ENCODE assay signal across 29 cellular contexts in genomic region chr9:19149230-19149629, GRCh38. TPM values are rescaled to one million over a fixed set of nuclear protein-coding genes. Genes with fewer than 3 reads are reported as not detected.
DNase-seq lines count a peak whose midpoint lies in the region; ATAC-seq, FAIRE-seq and TF ChIP-seq lines count a peak whose summit lies in the region.
"Had no signal": no experiment of that assay in that cellular context is flagged by ENCODE, and none has a peak within 500 bp of the region (broad histone marks: within the 10 kb centered on the region; RNA-seq: fewer than 3 reads in every experiment).

No MANE protein-coding gene starts in this region.

- no TSS peak for BruUV-seq in mammary epithelial cell (replicated peaks; lab: Mats Ljungman, UMichigan)
- no TSS peak for BruUV-seq in MCF 10A (replicated peaks; lab: Mats Ljungman, UMichigan)

- no peak for TF ChIP-seq EP300 in gastroesophageal sphincter (IDR thresholded peaks at IDR 0.05)

- CTCF ChIA-PET in mammary epithelial cell (lab: Charles Lee; ENCODE audit: low non-redundant PET) (no interaction called here), MCF 10A (lab: Yijun Ruan, JAX) (no interaction called here)

- no peaks in the 10 kb centered on the region for H3K36me3 ChIP-seq in mammary epithelial cell (ENCODE audit: insufficient read depth, low read length)
- no peaks in the 10 kb centered on the region for H3K36me3 ChIP-seq in astrocyte (ENCODE audit: insufficient read depth, low read length)
- H3K36me3 ChIP-seq in upper lobe of right lung = no peaks in the 10 kb centered on the region
- H3K36me3 ChIP-seq in prostate gland = no peaks in the 10 kb centered on the region
- H3K36me3 ChIP-seq in gastroesophageal sphincter = no peaks in the 10 kb centered on the region
- H3K36me3 ChIP-seq: adrenal gland, breast epithelium had no signal

- no peak for FAIRE-seq in astrocyte (lab: Jason Lieb, UNC)
- FAIRE-seq: colon, frontal cortex, HTR-8/SVneo had no signal

- DNase-seq in mammary epithelial cell (no peak), MCF 10A (ENCODE audit: unreplicated experiment) (no peak), astrocyte (ENCODE audit: low read depth) (peak; percentile 77), left lobe of liver (ENCODE audit: low spot score) (peak; percentile 76), upper lobe of right lung (no peak), prostate gland (ENCODE audit: low spot score) (no peak)
- DNase-seq: activated CD4-positive, alpha-beta T cell treated with anti-CD3 and anti-CD28 coated beads, Interleukin-2, amount 50 U/mL, for 1 hour; activated T-cell treated with anti-CD3 and anti-CD28 coated beads, Interleukin-2, amount 50 U/mL, for 4 hours; adrenal gland; effector CD8-positive, alpha-beta T cell; left colon; naive thymus-derived CD8-positive, alpha-beta T cell; NCI-H187; NCI-H2171 treated with DMSO at 0.1 percent for 48 hours; NCI-H524; retina; stimulated activated CD4-positive, alpha-beta T cell treated with anti-CD3 and anti-CD28 coated beads, Interleukin-12 subunit alpha, Interleukin-12 subunit beta, amount 100 ng/mL, for 4 hours; stimulated activated CD4-positive, alpha-beta T cell treated with anti-CD3 and anti-CD28 coated beads, Interleukin-4, amount 100 ng/mL, for 1 hour had no signal

- no peaks in the 10 kb centered on the region for H3K36me3 Mint-ChIP-seq in MCF 10A (ENCODE audit: insufficient read depth, unreplicated experiment)
- H3K36me3 Mint-ChIP-seq in astrocyte (ENCODE audit: low read depth, unreplicated experiment) = no peaks in the 10 kb centered on the region
- H3K36me3 Mint-ChIP-seq: naive thymus-derived CD8-positive, alpha-beta T cell; WTC11 had no signal

- H3K4me3 Mint-ChIP-seq in MCF 10A (ENCODE audit: unreplicated experiment) = no peak overlapping the region
- no peak overlapping the region for H3K4me3 Mint-ChIP-seq in astrocyte (ENCODE audit: unreplicated experiment)
- H3K4me3 Mint-ChIP-seq: activated T-cell treated with anti-CD3 and anti-CD28 coated beads, Interleukin-2, amount 50 U/mL, for 4 hours; naive thymus-derived CD8-positive, alpha-beta T cell; WTC11 had no signal

- H3K4me1 ChIP-seq in mammary epithelial cell (ENCODE audit: insufficient read depth, low read length) = peaks cover 3% of the 10 kb centered on the region
- H3K4me1 ChIP-seq in astrocyte (ENCODE audit: insufficient read depth, low read length) = peaks cover 3% of the 10 kb centered on the region
- H3K4me1 ChIP-seq in upper lobe of right lung = peaks cover 7% of the 10 kb centered on the region
- H3K4me1 ChIP-seq in prostate gland (replicated peaks) = no peaks in the 10 kb centered on the region
- no peaks in the 10 kb centered on the region for H3K4me1 ChIP-seq in gastroesophageal sphincter
- H3K4me1 ChIP-seq: breast epithelium had no signal

- no peaks in the 10 kb centered on the region for H3K4me1 Mint-ChIP-seq in MCF 10A (ENCODE audit: insufficient read depth, unreplicated experiment)
- no peaks in the 10 kb centered on the region for H3K4me1 Mint-ChIP-seq in astrocyte (ENCODE audit: low read depth, unreplicated experiment)
- H3K4me1 Mint-ChIP-seq: WTC11 had no signal

- H3K9ac ChIP-seq in mammary epithelial cell (ENCODE audit: insufficient read depth, low read length) (no peak overlapping the region), astrocyte (ENCODE audit: low read length) (no peak overlapping the region)
- H3K9ac ChIP-seq: KMS-11 had no signal

- H3K27ac Mint-ChIP-seq in MCF 10A (ENCODE audit: low read depth, unreplicated experiment) (no peak overlapping the region), astrocyte (ENCODE audit: unreplicated experiment) (no peak overlapping the region)
- H3K27ac Mint-ChIP-seq: WTC11 had no signal

- H3K27me3 ChIP-seq in mammary epithelial cell (ENCODE audit: insufficient read depth, low read length) (no peaks in the 10 kb centered on the region), astrocyte (ENCODE audit: insufficient read depth, low read length) (no peaks in the 10 kb centered on the region), upper lobe of right lung (no peaks in the 10 kb centered on the region), prostate gland (replicated peaks; ENCODE audit: insufficient read depth) (no peaks in the 10 kb centered on the region), gastroesophageal sphincter (no peaks in the 10 kb centered on the region)
- H3K27me3 ChIP-seq: adrenal gland, breast epithelium, hepatocyte had no signal

- H3K27ac ChIP-seq in mammary epithelial cell (ENCODE audit: insufficient read depth, low read depth, low read length) = no peak overlapping the region
- H3K27ac ChIP-seq in astrocyte (ENCODE audit: low read depth, low read length) = no peak overlapping the region
- H3K27ac ChIP-seq in upper lobe of right lung = no peak overlapping the region
- no peak overlapping the region for H3K27ac ChIP-seq in prostate gland
- no peak overlapping the region for H3K27ac ChIP-seq in gastroesophageal sphincter
- H3K27ac ChIP-seq: 22Rv1, adrenal gland, hepatocyte, KMS-11 had no signal

- in situ Hi-C loops in mammary epithelial cell (cut with MboI; ENCODE audit: low sequenced_read_pairs in 2 of 2) = no loop called here

- peak overlapping the region; percentile 53 for H2AFZ ChIP-seq in mammary epithelial cell (ENCODE audit: low read depth, low read length)
- peak overlapping the region; percentile 15 for H2AFZ ChIP-seq in astrocyte (ENCODE audit: low read depth, low read length)
- H2AFZ ChIP-seq: hepatocyte had no signal

- no peak overlapping the region for H3K4me2 ChIP-seq in mammary epithelial cell (ENCODE audit: insufficient read depth, low read depth, low read length)
- H3K4me2 ChIP-seq in astrocyte (ENCODE audit: low read length) = no peak overlapping the region
- H3K4me2 ChIP-seq: hepatocyte, KMS-11 had no signal

- POLR2A ChIA-PET in MCF 10A (lab: Yijun Ruan, JAX) = no interaction called here

- H3K9me3 ChIP-seq in mammary epithelial cell (replicated peaks; ENCODE audit: insufficient read depth, low read length) (no peaks in the 10 kb centered on the region), astrocyte (ENCODE audit: insufficient read depth, low read depth, low read length) (no peaks in the 10 kb centered on the region), upper lobe of right lung (no peaks in the 10 kb centered on the region), prostate gland (no peaks in the 10 kb centered on the region), gastroesophageal sphincter (no peaks in the 10 kb centered on the region)
- H3K9me3 ChIP-seq: adrenal gland, breast epithelium had no signal

- WGBS in mammary epithelial cell (ENCODE audit: low coverage, missing lambda C conversion rate) = 15% methylated on average over 3 of the region's 3 CpGs
- WGBS in prostate gland = 68% methylated on average over 3 of the region's 3 CpGs
- 56% methylated on average over 3 of the region's 3 CpGs for WGBS in gastroesophageal sphincter (ENCODE audit: low coverage in 1 of 2), 2 donors

- H3K9me3 Mint-ChIP-seq in MCF 10A (ENCODE audit: unreplicated experiment) (no peaks in the 10 kb centered on the region), astrocyte (ENCODE audit: unreplicated experiment) (no peaks in the 10 kb centered on the region)
- H3K9me3 Mint-ChIP-seq: activated T-cell treated with anti-CD3 and anti-CD28 coated beads, Interleukin-2, amount 50 U/mL, for 4 hours; naive thymus-derived CD8-positive, alpha-beta T cell; WTC11 had no signal

- no peaks in the 10 kb centered on the region for H3K79me2 ChIP-seq in mammary epithelial cell (ENCODE audit: insufficient read depth, low read length)
- H3K79me2 ChIP-seq in astrocyte (ENCODE audit: insufficient read depth, low read length) = no peaks in the 10 kb centered on the region
- H3K79me2 ChIP-seq: hepatocyte had no signal

- dilution Hi-C loops in mammary epithelial cell (cut with HindIII; ENCODE audit: low sequenced_read_pairs) = no loop called here

- TF ChIP-seq POLR2A in prostate gland (IDR thresholded peaks at IDR 0.05) (no peak), gastroesophageal sphincter (IDR thresholded peaks at IDR 0.05) (no peak)

- ATAC-seq in left lobe of liver (peak; percentile 46), upper lobe of right lung (peak; percentile 52), GM21786 (IDR thresholded peaks at IDR 0.05; ENCODE audit: unreplicated experiment) (no peak), gastroesophageal sphincter (no peak)
- ATAC-seq: activated T-cell treated with anti-CD3 and anti-CD28 coated beads, Interleukin-2, amount 50 U/mL, for 4 hours; left colon; naive thymus-derived CD8-positive, alpha-beta T cell; Panc1; WTC11 had no signal

- H3K4me3 ChIP-seq in mammary epithelial cell (replicated peaks in 1 of 3; ENCODE audit: insufficient read depth in 1 of 3, low read depth in 2 of 3, low read length in 3 of 3) = no peak overlapping the region
- no peak overlapping the region for H3K4me3 ChIP-seq in astrocyte (ENCODE audit: insufficient read depth, low read depth, low read length)
- H3K4me3 ChIP-seq in upper lobe of right lung = no peak overlapping the region
- H3K4me3 ChIP-seq in prostate gland = no peak overlapping the region
- H3K4me3 ChIP-seq in gastroesophageal sphincter = no peak overlapping the region
- H3K4me3 ChIP-seq: adrenal gland, breast epithelium, hepatocyte had no signal

- H4K20me1 ChIP-seq in mammary epithelial cell (ENCODE audit: insufficient read depth, low read length) = no peaks in the 10 kb centered on the region
- H4K20me1 ChIP-seq in astrocyte (ENCODE audit: insufficient read depth, low read length) = no peaks in the 10 kb centered on the region

- intact Hi-C loops in mammary epithelial cell (cut with micrococcal nuclease) = no loop called here
- intact Hi-C loops in MCF 10A (cut with micrococcal nuclease) = no loop called here
- intact Hi-C loops in upper lobe of right lung (cut with DNase I) = no loop called here
- intact Hi-C loops in prostate gland (cut with DNase I) = no loop called here

- TF ChIP-seq CTCF in mammary epithelial cell (conservative IDR thresholded peaks at IDR 0.05 in 1 of 2, IDR thresholded peaks at IDR 0.05 in 1 of 2; ENCODE audit: extremely low read depth in 1 of 2, insufficient read depth in 1 of 2, low read depth in 1 of 2, low read length in 2 of 2) = no peak
- no peak for TF ChIP-seq CTCF in MCF 10A (IDR thresholded peaks at IDR 0.05; ENCODE audit: unreplicated experiment)
- TF ChIP-seq CTCF in astrocyte (IDR thresholded peaks at IDR 0.05; ENCODE audit: insufficient read depth, low read depth, low read length) = no peak
- no peak for TF ChIP-seq CTCF in upper lobe of right lung (IDR thresholded peaks at IDR 0.05)
- TF ChIP-seq CTCF in prostate gland (IDR thresholded peaks at IDR 0.05) = no peak
- no peak for TF ChIP-seq CTCF in gastroesophageal sphincter (IDR thresholded peaks at IDR 0.05)

- H3K27me3 Mint-ChIP-seq in MCF 10A (ENCODE audit: insufficient read depth, unreplicated experiment) (no peaks in the 10 kb centered on the region), astrocyte (ENCODE audit: low read depth, unreplicated experiment) (peaks cover 1% of the 10 kb centered on the region)
- H3K27me3 Mint-ChIP-seq: naive thymus-derived CD8-positive, alpha-beta T cell had no signal

RNA-seq across cellular contexts. Expression of gene PLIN2, which starts 21.9 kb away (rescaled TPM):
- total RNA-seq in mammary epithelial cell (10 to 100 TPM in 1 of 2 donors, under 1 TPM in 1; 0.59 to 63.8 TPM), MCF 10A (2022) (not detected in 2 replicates), astrocyte (13.1 and 14.4 TPM in 2 replicates), left lobe of liver (281 TPM), upper lobe of right lung (231 TPM), prostate gland (10 to 100 TPM; 20.9 to 85.4 TPM), gastroesophageal sphincter (100 to 1,000 TPM in 2 of 4 donors, 10 to 100 TPM in 2; 39.5 to 123 (median 80.7) TPM)
- polyA plus RNA-seq in mammary epithelial cell = 1.6 TPM
- polyA minus RNA-seq in mammary epithelial cell = not detected

RNA-seq across cellular contexts. Expression of gene HAUS6, which starts 46.5 kb away (rescaled TPM):
- total RNA-seq in mammary epithelial cell (10 to 100 TPM; 19.5 to 21.2 TPM), MCF 10A (2022) (15.8 and 16.2 TPM in 2 replicates), astrocyte (13.7 and 16.0 TPM in 2 replicates), left lobe of liver (2.6 TPM), upper lobe of right lung (5.8 TPM), prostate gland (10 to 100 TPM in 1 of 2 donors, 1 to 10 TPM in 1; 7.3 to 11.3 TPM), gastroesophageal sphincter (10 to 100 TPM in 2 of 4 donors, 1 to 10 TPM in 2; 7.3 to 16.5 (median 9.8) TPM)
- polyA plus RNA-seq in mammary epithelial cell = 9.7 TPM
- polyA minus RNA-seq in mammary epithelial cell = 10.5 TPM

Comparison
In these comparisons a context has a peak if more than half of its experiments do, and no peak if none do; other contexts are left out.
1. DNase-seq: peak in astrocyte (single experiment) and left lobe of liver (single experiment); none in mammary epithelial cell (single experiment), MCF 10A (single experiment), upper lobe of right lung (single experiment) and prostate gland (single experiment).
2. ATAC-seq: peak in left lobe of liver (single experiment) and upper lobe of right lung (single experiment); none in GM21786 (single experiment) and gastroesophageal sphincter (single experiment).